ENCODE assay signal across 1 cellular context in the genomic region with DNA sequence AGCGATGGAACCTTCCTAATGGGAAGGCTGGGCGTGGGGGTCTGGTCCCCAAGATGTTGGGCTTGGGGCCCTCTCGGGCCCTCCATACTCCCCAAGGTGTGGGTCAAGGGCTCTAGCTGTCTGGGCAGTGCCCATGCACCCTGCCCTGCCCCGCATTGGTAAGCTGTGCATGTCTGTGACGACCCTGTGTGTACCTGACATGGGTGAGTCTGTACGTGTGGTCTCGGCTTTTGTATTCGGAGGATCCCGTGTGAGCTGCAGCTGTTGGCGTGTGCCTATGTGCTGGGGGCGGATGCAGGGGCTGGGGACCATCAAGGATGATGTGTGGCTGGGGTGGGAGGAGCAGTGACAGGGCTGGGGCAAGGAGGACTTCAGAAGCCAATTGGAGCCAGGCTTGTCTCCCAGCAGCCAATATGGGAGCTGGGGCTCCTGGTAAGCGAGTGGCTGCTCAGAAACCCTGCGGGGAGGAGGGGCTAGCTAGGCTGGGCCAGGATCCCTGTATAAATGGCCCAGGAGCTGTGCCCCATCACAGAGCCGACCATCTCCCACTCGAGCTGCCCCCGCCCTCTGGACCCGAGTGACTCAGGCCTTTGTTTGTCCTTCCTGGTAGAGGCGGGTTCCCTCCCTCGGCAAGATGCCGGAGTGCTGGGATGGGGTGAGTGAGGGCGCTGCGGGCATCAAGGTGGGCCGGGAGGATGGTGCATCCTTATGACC.
A peak's percentile ranks its signal among the peaks of the same experiment; 100 is the strongest.
TF ChIP-seq lines count a peak whose summit lies in the region.

A gene with protein sequence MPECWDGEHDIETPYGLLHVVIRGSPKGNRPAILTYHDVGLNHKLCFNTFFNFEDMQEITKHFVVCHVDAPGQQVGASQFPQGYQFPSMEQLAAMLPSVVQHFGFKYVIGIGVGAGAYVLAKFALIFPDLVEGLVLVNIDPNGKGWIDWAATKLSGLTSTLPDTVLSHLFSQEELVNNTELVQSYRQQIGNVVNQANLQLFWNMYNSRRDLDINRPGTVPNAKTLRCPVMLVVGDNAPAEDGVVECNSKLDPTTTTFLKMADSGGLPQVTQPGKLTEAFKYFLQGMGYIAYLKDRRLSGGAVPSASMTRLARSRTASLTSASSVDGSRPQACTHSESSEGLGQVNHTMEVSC (plus strand): TSS at position 529 of the 714 bp plus-strand sequence. CDS start 106 bp downstream, at position 635.

TF ChIP-seq in SK-N-SH, 30 proteins besides CTCF, POLR2A, EP300 and RAD21 (continued from another document):
- TF ChIP-seq PBX3 (IDR thresholded peaks at IDR 0.05) (no peak), RXRA (IDR thresholded peaks at IDR 0.05; ENCODE audit: borderline replicate concordance, low read depth) (no peak), RCOR1 (IDR thresholded peaks at IDR 0.05; ENCODE audit: low read length) (no peak), ZBTB33 (IDR thresholded peaks at IDR 0.05; ENCODE audit: borderline replicate concordance, low read depth) (no peak), SIN3A (IDR thresholded peaks at IDR 0.05; ENCODE audit: borderline replicate concordance, low read depth, low read length) (peak; percentile 42; the same call in 1 of the 2 replicates), CHD2 (IDR thresholded peaks at IDR 0.05; ENCODE audit: low read length, partially characterized antibody) (no peak), FOSL2 (IDR thresholded peaks at IDR 0.05; ENCODE audit: borderline replicate concordance, low read depth) (no peak; the same call in 1 of the 2 replicates), TCF12 (IDR thresholded peaks at IDR 0.05) (no peak), MAX (IDR thresholded peaks at IDR 0.05; ENCODE audit: low read depth) (peak; percentile 40), SMC3 (IDR thresholded peaks at IDR 0.05; ENCODE audit: low read depth, low read length) (no peak), POLR2AphosphoS5 (IDR thresholded peaks at IDR 0.05; ENCODE audit: low read depth, low read length) (peak; percentile 98), USF1 (IDR thresholded peaks at IDR 0.05; ENCODE audit: borderline replicate concordance, low read depth) (no peak), EZH2phosphoT487 (IDR thresholded peaks at IDR 0.05; ENCODE audit: borderline replicate concordance, low read depth) (no peak), JUND (IDR thresholded peaks at IDR 0.05) (no peak), NFIC (IDR thresholded peaks at IDR 0.05; ENCODE audit: borderline replicate concordance) (no peak), MXI1 (IDR thresholded peaks at IDR 0.05; ENCODE audit: low read depth, low read length) (peak; percentile 56; the same call in 1 of the 2 replicates), GATA2 (CRISPR knock-in tag; IDR thresholded peaks at IDR 0.05) (no peak), TAF1 (IDR thresholded peaks at IDR 0.05; ENCODE audit: borderline replicate concordance, low read depth, low read length) (peak; percentile 68; the same call in 1 of the 2 replicates), FOXJ3 (CRISPR knock-in tag; IDR thresholded peaks at IDR 0.05) (no peak)
- TF ChIP-seq, protein P1, sequence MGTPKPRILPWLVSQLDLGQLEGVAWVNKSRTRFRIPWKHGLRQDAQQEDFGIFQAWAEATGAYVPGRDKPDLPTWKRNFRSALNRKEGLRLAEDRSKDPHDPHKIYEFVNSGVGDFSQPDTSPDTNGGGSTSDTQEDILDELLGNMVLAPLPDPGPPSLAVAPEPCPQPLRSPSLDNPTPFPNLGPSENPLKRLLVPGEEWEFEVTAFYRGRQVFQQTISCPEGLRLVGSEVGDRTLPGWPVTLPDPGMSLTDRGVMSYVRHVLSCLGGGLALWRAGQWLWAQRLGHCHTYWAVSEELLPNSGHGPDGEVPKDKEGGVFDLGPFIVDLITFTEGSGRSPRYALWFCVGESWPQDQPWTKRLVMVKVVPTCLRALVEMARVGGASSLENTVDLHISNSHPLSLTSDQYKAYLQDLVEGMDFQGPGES (IDR thresholded peaks at IDR 0.05; ENCODE audit: low read depth, low read length), result peak; percentile 33; the same call in 1 of the 2 replicates
